9 cellular contexts compared by ENCODE assay signal in the genomic region with DNA sequence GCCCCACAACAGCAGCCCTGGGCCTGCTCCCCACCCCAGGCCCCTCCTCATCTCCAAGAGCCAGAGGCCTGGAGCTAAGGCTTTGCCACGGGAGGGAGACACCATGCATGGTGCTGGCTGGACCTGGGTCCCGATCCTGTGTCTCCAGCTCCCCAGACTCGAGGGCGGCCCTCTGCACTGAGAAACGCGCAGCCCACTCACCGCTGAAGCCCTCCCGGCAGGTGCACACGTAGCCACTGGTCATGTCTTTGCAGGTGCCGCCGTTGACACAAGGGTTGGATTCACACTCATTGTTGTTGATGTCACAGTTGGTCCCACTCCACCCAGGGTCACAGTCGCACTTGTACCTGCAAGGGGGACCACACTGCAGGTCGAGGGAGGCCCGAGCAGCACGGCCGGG.
"Had no signal": no experiment of that assay in that cellular context is flagged by ENCODE, and none has a peak within 500 bp of the region (broad histone marks: within the 10 kb centered on the region; RNA-seq: fewer than 3 reads in every experiment).

No MANE protein-coding gene starts in this region.

- FAIRE-seq: astrocyte had no signal

- H3K27me3 ChIP-seq: cardiac muscle cell, colonic mucosa, sigmoid colon had no signal

- H3K4me3 ChIP-seq: cardiac muscle cell, colonic mucosa, sigmoid colon, thoracic aorta had no signal

- H3K27ac ChIP-seq: cardiac muscle cell, thoracic aorta had no signal

- ATAC-seq: activated naive CD8-positive, alpha-beta T cell treated with anti-CD3 and anti-CD28 coated beads, Interleukin-2, amount 50 U/mL, for 24 hours had no signal

- H3K9me3 ChIP-seq: colonic mucosa, psoas muscle, sigmoid colon, thoracic aorta had no signal

- DNase-seq: activated naive CD8-positive, alpha-beta T cell treated with anti-CD3 and anti-CD28 coated beads, Interleukin-2, amount 50 U/mL, for 24 hours; effector CD4-positive, alpha-beta T cell; mesendoderm; psoas muscle; sigmoid colon had no signal

- H3K4me1 ChIP-seq: colonic mucosa, psoas muscle had no signal
